Comparison of ENCODE assay signal across 1 cellular context in the genomic region with DNA sequence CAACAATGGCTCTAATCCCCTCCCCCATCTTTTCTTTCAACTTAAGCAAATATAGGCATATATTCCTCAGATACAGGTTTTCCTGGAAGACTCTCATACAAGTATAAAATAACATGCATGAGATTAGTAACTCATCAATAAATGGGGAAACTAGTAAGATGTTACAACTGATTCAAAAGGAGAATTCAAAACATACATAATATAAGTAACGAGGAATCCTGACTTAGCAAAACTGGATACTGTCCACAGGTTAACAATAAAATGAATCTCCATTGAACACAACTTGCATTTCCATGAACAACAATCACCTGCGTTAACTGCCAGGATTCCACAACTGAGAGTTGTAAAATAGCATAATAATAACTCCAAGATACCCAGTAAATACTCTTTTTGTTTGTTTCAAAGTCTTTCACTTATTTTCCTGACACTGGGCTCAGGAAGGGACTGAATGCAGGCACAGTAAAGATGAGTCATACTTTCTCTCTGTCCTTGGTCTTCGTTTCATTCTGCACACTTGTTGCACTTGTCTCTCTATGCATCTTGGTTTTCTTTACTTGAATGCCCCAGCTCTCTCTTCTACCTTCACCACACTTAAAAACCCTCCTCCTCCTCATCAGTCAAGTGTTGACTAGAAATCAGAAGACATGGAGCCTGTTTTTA.
TF ChIP-seq lines count a peak whose summit lies in the region.

No MANE protein-coding gene starts in this region.

TF ChIP-seq in GM23338, 12 proteins besides CTCF, POLR2A, EP300 and RAD21 (continued from another document):
- TF ChIP-seq, protein P1, sequence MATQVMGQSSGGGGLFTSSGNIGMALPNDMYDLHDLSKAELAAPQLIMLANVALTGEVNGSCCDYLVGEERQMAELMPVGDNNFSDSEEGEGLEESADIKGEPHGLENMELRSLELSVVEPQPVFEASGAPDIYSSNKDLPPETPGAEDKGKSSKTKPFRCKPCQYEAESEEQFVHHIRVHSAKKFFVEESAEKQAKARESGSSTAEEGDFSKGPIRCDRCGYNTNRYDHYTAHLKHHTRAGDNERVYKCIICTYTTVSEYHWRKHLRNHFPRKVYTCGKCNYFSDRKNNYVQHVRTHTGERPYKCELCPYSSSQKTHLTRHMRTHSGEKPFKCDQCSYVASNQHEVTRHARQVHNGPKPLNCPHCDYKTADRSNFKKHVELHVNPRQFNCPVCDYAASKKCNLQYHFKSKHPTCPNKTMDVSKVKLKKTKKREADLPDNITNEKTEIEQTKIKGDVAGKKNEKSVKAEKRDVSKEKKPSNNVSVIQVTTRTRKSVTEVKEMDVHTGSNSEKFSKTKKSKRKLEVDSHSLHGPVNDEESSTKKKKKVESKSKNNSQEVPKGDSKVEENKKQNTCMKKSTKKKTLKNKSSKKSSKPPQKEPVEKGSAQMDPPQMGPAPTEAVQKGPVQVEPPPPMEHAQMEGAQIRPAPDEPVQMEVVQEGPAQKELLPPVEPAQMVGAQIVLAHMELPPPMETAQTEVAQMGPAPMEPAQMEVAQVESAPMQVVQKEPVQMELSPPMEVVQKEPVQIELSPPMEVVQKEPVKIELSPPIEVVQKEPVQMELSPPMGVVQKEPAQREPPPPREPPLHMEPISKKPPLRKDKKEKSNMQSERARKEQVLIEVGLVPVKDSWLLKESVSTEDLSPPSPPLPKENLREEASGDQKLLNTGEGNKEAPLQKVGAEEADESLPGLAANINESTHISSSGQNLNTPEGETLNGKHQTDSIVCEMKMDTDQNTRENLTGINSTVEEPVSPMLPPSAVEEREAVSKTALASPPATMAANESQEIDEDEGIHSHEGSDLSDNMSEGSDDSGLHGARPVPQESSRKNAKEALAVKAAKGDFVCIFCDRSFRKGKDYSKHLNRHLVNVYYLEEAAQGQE (IDR thresholded peaks at IDR 0.05; ENCODE audit: unreplicated experiment), result no peak
- no peak for TF ChIP-seq ZNF114 (CRISPR knock-in tag; IDR thresholded peaks at IDR 0.05)
- TF ChIP-seq NANOG (IDR thresholded peaks at IDR 0.05; ENCODE audit: borderline replicate concordance), result no peak
- no peak for TF ChIP-seq POLR2AphosphoS5 (IDR thresholded peaks at IDR 0.05; ENCODE audit: low read depth)
- no peak for TF ChIP-seq STAT1 (IDR thresholded peaks at IDR 0.05; ENCODE audit: unreplicated experiment)
